1 cellular context compared by ENCODE assay signal in genomic region chr5:175682664-175683063, GRCh38.
TF ChIP-seq lines count a peak whose summit lies in the region.

No MANE protein-coding gene starts in this region.

TF ChIP-seq in HepG2, 621 proteins besides CTCF, POLR2A, EP300 and RAD21 (continued from another document):
- no peak for TF ChIP-seq ZNF367 (CRISPR knock-in tag; IDR thresholded peaks at IDR 0.05; ENCODE audit: borderline replicate concordance)
- no peak for TF ChIP-seq NAIF1 (CRISPR knock-in tag; IDR thresholded peaks at IDR 0.05; ENCODE audit: borderline replicate concordance)
- no peak for TF ChIP-seq ZNF337 (CRISPR knock-in tag; IDR thresholded peaks at IDR 0.05; ENCODE audit: borderline replicate concordance, low read depth)
- TF ChIP-seq AFF4 (CRISPR knock-in tag; IDR thresholded peaks at IDR 0.05): no peak
- TF ChIP-seq CCDC6 (CRISPR knock-in tag; IDR thresholded peaks at IDR 0.05): no peak
- TF ChIP-seq ZNF839 (CRISPR knock-in tag; IDR thresholded peaks at IDR 0.05; ENCODE audit: borderline replicate concordance): no peak
- no peak for TF ChIP-seq ZNF570 (CRISPR knock-in tag; IDR thresholded peaks at IDR 0.05; ENCODE audit: borderline replicate concordance)
